Comparison of ENCODE assay signal across 8 cellular contexts in the genomic region with DNA sequence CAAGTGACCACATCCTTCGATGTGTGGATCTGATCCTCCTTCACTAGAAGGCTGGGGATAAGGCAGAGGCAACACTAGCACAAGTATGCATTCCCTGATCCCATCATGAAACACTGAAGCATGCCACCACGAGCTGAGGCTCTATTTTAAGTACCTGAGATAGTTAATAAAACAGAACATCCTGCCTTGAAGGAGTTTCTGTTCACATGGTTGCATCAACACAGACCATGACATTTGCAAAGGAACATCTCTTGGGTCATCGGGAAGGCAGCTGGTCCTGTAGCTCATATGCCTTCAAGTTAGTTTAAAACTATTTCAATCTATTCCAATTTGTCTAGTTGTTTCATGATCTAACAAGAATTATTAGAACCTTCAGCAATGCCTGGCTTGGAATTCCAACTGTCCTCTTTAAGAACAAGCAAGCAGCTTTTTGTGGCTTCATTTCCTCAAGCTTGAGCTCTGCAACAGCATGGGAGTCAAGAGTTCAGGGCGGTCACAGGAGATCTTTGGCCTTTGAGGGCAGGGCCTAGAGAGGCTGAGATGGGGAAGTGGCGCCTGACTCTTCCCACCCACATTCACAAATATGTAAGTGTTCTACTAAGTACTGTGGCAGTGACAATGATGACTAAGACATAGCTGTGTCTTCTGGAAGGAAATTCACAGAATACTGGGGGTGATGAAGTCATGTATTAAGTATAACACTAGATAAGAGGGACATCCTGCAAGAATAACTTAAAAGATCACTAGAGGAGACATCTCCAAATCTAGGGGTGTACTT. TPM values are rescaled to one million over a fixed set of nuclear protein-coding genes. Genes with fewer than 3 reads are reported as not detected.
A peak's percentile ranks its signal among the peaks of the same experiment; 100 is the strongest.
DNase-seq lines count a peak whose midpoint lies in the region; ATAC-seq and TF ChIP-seq lines count a peak whose summit lies in the region.

No MANE protein-coding gene starts in this region.

- peaks cover 0 to 59% (median 0%) of the 10 kb centered on the region in 3 donors for H3K36me3 ChIP-seq in Peyer's patch

- peak overlapping the region in 3 of 4 donors; percentile 54 to 84 (median 83) for H3K27ac ChIP-seq in Peyer's patch

- no peak for TF ChIP-seq CTCF in Peyer's patch (IDR thresholded peaks at IDR 0.05)

- TF ChIP-seq POLR2A in Peyer's patch (IDR thresholded peaks at IDR 0.05), result peak in 1 of 2 donors; percentile 35

- no peaks in the 10 kb centered on the region for H3K27me3 ChIP-seq in Peyer's patch

- H3K9me3 ChIP-seq in Peyer's patch, result no peaks in the 10 kb centered on the region

- peaks cover 0 to 45% (median 3%) of the 10 kb centered on the region in 4 donors for H3K4me1 ChIP-seq in Peyer's patch

- H3K4me3 ChIP-seq in Peyer's patch, result peak overlapping the region in 1 of 4 donors; percentile 23

- peak; percentile 75 for ATAC-seq in GM19324 (IDR thresholded peaks at IDR 0.05; ENCODE audit: low FRiP score, unreplicated experiment)
- ATAC-seq in GM18861 (IDR thresholded peaks at IDR 0.05; ENCODE audit: unreplicated experiment), result no peak

- DNase-seq in Peyer's patch, result peak in 2 of 3 donors; percentile 72 to 89
- peak; percentile 86 for DNase-seq in foreskin melanocyte
- DNase-seq in superior temporal gyrus (ENCODE audit: extremely low spot score), result peak; percentile 7
- DNase-seq in inferior parietal cortex (ENCODE audit: extremely low spot score), result no peak
- DNase-seq in stimulated activated naive CD4-positive, alpha-beta T cell treated with Interleukin-2 at 50 U/mL for 16 hours (lab: John Stamatoyannopoulos, UW), result no peak
- no peak for DNase-seq in NCI-H345 (lab: John Stamatoyannopoulos, UW)

RNA-seq across cellular contexts. Expression of a gene that starts 15.2 kb away (rescaled TPM):
- total RNA-seq in Peyer's patch, result 10 to 100 TPM; 14.9 to 80.6 (median 46.7) TPM

Comparison
In these comparisons a context has a peak if more than half of its experiments do, and no peak if none do; other contexts are left out.
1. DNase-seq: peak in Peyer's patch (2 of 3), foreskin melanocyte (single experiment) and superior temporal gyrus (single experiment); none in inferior parietal cortex (single experiment), stimulated activated naive CD4-positive, alpha-beta T cell treated with Interleukin-2 at 50 U/mL for 16 hours (single experiment) and NCI-H345 (single experiment).